Comparison of ENCODE assay signal across 8 cellular contexts in the genomic region with DNA sequence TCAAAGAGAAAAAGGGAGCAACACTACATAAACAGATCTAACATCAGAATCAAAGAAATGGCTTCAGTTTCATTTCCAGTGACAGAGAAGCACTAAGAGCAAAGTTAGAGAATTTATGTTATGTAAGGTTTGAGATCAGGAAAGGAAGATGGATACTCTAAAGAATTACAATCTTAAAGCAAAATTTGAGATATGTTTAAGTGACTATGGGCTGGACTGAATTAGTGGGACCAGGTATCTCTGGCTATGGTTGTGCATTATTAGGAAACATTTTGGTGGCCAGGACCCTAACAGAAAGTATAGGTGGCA.
DNase-seq lines count a peak whose midpoint lies in the region; ATAC-seq and TF ChIP-seq lines count a peak whose summit lies in the region.
"Had no signal": no experiment of that assay in that cellular context is flagged by ENCODE, and none has a peak within 500 bp of the region (broad histone marks: within the 10 kb centered on the region; RNA-seq: fewer than 3 reads in every experiment).

No MANE protein-coding gene starts in this region.

- intact Hi-C loops in gastrocnemius medialis (cut with DNase I; ENCODE audit: low total_unique reads) (no loop called here), lower leg skin (cut with DNase I; ENCODE audit: low total_unique reads) (no loop called here)

- no peaks in the 10 kb centered on the region for H4K20me1 ChIP-seq in osteoblast (ENCODE audit: insufficient read depth, low read length)

- in situ Hi-C loops in gastrocnemius medialis (cut with MboI; ENCODE audit: low sequenced_read_pairs in 4 of 4): no loop called here

- no peaks in the 10 kb centered on the region for H3K9me3 ChIP-seq in osteoblast (ENCODE audit: low read depth, low read length)
- no peaks in the 10 kb centered on the region for H3K9me3 ChIP-seq in gastrocnemius medialis

- H3K27me3 ChIP-seq in osteoblast (ENCODE audit: insufficient read depth, low read length) (no peaks in the 10 kb centered on the region), gastrocnemius medialis (no peaks in the 10 kb centered on the region)

- no peaks in the 10 kb centered on the region for H3K79me2 ChIP-seq in osteoblast (ENCODE audit: insufficient read depth, low read length)

- ATAC-seq in GM18909 (IDR thresholded peaks at IDR 0.05; ENCODE audit: poor library complexity, unreplicated experiment) (peak; percentile 30), HG02759 (IDR thresholded peaks at IDR 0.05; ENCODE audit: unreplicated experiment) (peak; percentile 32), gastrocnemius medialis (no peak)

- TF ChIP-seq CTCF in RWPE1 (conservative IDR thresholded peaks at IDR 0.05; ENCODE audit: low read depth) (peak; percentile 50), osteoblast (IDR thresholded peaks at IDR 0.05; ENCODE audit: extremely low read depth, low read depth, low read length) (no peak), gastrocnemius medialis (IDR thresholded peaks at IDR 0.05 in 4 of 5, conservative IDR thresholded peaks at IDR 0.05 in 1 of 5) (no peak), lower leg skin (IDR thresholded peaks at IDR 0.05) (no peak)

- POLR2A ChIA-PET in RWPE1 (lab: Yijun Ruan, JAX; ENCODE audit: low non-redundant PET): no interaction called here

- H3K4me1 ChIP-seq in osteoblast (ENCODE audit: insufficient read depth, low read length) (no peaks in the 10 kb centered on the region), gastrocnemius medialis (no peaks in the 10 kb centered on the region)

- no peak overlapping the region for H3K4me2 ChIP-seq in osteoblast (ENCODE audit: insufficient read depth, low read length)

- H2AFZ ChIP-seq in osteoblast (ENCODE audit: low read length): peak overlapping the region; percentile 36

- H3K27ac ChIP-seq in RWPE1: no peak overlapping the region
- H3K27ac ChIP-seq in osteoblast (ENCODE audit: low read depth, low read length): no peak overlapping the region
- H3K27ac ChIP-seq in gastrocnemius medialis: no peak overlapping the region
- H3K27ac ChIP-seq: epithelial cell of prostate had no signal

- H3K4me3 ChIP-seq in osteoblast (ENCODE audit: insufficient read depth, low read length) (no peak overlapping the region), gastrocnemius medialis (no peak overlapping the region), lower leg skin (ENCODE audit: low read depth, poor library complexity, severe bottlenecking) (no peak overlapping the region)

- no peak for DNase-seq in RWPE1 (ENCODE audit: low spot score)
- no peak for DNase-seq in osteoblast (ENCODE audit: insufficient read length, low spot score, missing footprints)
- no peak for DNase-seq in NCI-H1930 (lab: John Stamatoyannopoulos, UW)
- DNase-seq in gastrocnemius medialis: no peak
- DNase-seq in lower leg skin (ENCODE audit: low spot score in 2 of 2): no peak

- CTCF ChIA-PET in RWPE1 (lab: Yijun Ruan, JAX): interaction anchor here (0.5 to 1.4 kb wide), 8 partner anchors 10 to 657 kb away, joined by 3 to 5 read pairs (median 4); no protein-coding TSS in a partner anchor

- no peak for TF ChIP-seq POLR2A in gastrocnemius medialis (IDR thresholded peaks at IDR 0.05)
- no peak for TF ChIP-seq POLR2A in lower leg skin (IDR thresholded peaks at IDR 0.05)

- H3K36me3 ChIP-seq in osteoblast (ENCODE audit: insufficient read depth, low read length) (no peaks in the 10 kb centered on the region), gastrocnemius medialis (no peaks in the 10 kb centered on the region)

Comparison
In these comparisons a context has a peak if more than half of its experiments do, and no peak if none do; other contexts are left out.
1. ATAC-seq: peak in GM18909 (single experiment) and HG02759 (single experiment); none in gastrocnemius medialis (0 of 2).